Comparison of ENCODE assay signal across 10 cellular contexts in the genomic region with DNA sequence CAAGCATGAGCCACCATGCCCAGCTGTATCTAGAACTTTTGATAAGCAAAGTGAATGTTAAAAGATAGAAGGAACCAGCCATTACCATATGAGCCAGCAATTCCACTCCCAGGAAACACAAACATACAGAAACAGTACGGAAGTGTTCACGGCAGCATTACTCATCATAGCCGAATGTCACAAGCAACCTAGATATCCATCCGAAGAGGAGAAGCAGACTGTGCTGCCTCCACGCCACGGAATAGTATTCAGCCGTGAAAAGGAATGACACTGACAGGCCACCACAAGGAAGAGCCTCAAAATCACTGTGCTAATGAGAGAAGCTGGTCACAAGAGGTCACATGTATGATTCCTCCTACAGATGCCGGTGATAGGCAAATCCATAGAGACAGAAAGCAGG. TPM values are rescaled to one million over a fixed set of nuclear protein-coding genes. Genes with fewer than 3 reads are reported as not detected.
DNase-seq lines count a peak whose midpoint lies in the region; ATAC-seq, FAIRE-seq and TF ChIP-seq lines count a peak whose summit lies in the region.
"Had no signal": no experiment of that assay in that cellular context is flagged by ENCODE, and none has a peak within 500 bp of the region (broad histone marks: within the 10 kb centered on the region; RNA-seq: fewer than 3 reads in every experiment).

No MANE protein-coding gene starts in this region.

- WGBS in H1 (ENCODE audit: extremely low coverage in 1 of 2, insufficient coverage in 1 of 2, insufficient read length in 1 of 2, insufficient replicate concordance in 2 of 2, low coverage in 1 of 2, low lambda C conversion rate in 2 of 2, missing lambda C conversion rate in 1 of 2), 2 experiments: 97% methylated on average over 8 of the region's 8 CpGs; no CpG with 5 or more reads in 1 of the 2 experiments

- H3K4ac ChIP-seq in H1 (replicated peaks; ENCODE audit: insufficient read length, low read depth, low read length): no peak overlapping the region

- H4K20me1 ChIP-seq in OCI-LY1 (ENCODE audit: insufficient read depth, low read length) (no peaks in the 10 kb centered on the region), H1 (replicated peaks in 1 of 2; ENCODE audit: control insufficient read depth in 1 of 2, insufficient read depth in 2 of 2, low read length in 2 of 2) (no peaks in the 10 kb centered on the region)

- H2AFZ ChIP-seq in OCI-LY1 (ENCODE audit: low read length): no peak overlapping the region
- no peak overlapping the region for H2AFZ ChIP-seq in H1 (ENCODE audit: low read length)

- no peak overlapping the region for H4K8ac ChIP-seq in H1 (ENCODE audit: extremely low read depth, insufficient read depth, low read length)

- no peak overlapping the region for H2BK120ac ChIP-seq in H1 (replicated peaks; ENCODE audit: low read depth, low read length)

- POLR2A ChIA-PET in H1 (lab: Charles Lee; ENCODE audit: partially characterized antibody): interaction anchor here (0.6 to 3.7 kb wide), 5 partner anchors 10 to 127 kb away, joined by 3 to 35 read pairs (median 3); partner anchors contain the start of genes ATF4 and RPL3

- TF ChIP-seq POLR2A in GM12891 (IDR thresholded peaks at IDR 0.05; ENCODE audit: low read depth, low read length) (no peak), H1 (IDR thresholded peaks at IDR 0.05; ENCODE audit: control extremely low read depth in 1 of 2, low read depth in 2 of 2, low read length in 2 of 2) (no peak)

- H3K56ac ChIP-seq in H1 (replicated peaks; ENCODE audit: insufficient read length, low read depth, low read length): no peak overlapping the region

- peak overlapping the region; percentile 99 for H3K27ac ChIP-seq in OCI-LY1 (ENCODE audit: low read depth, low read length, poor library complexity, severe bottlenecking)
- no peak overlapping the region for H3K27ac ChIP-seq in H1 (ENCODE audit: low read depth, low read length)
- peak overlapping the region; percentile 69 for H3K27ac ChIP-seq in neutrophil

- no peak overlapping the region for H2BK12ac ChIP-seq in H1 (ENCODE audit: low read depth, low read length)

- CTCF ChIA-PET in H1 (lab: Charles Lee; ENCODE audit: partially characterized antibody): interaction anchor here (0.8 to 4.3 kb wide), 6 partner anchors 9 to 75 kb away, joined by 3 to 32 read pairs (median 5); partner anchors contain the start of gene TAB1

- H3K79me2 ChIP-seq in OCI-LY1 (ENCODE audit: insufficient read depth, low read length) (no peaks in the 10 kb centered on the region), H1 (ENCODE audit: control insufficient read depth in 1 of 2, insufficient read depth in 2 of 2, low read length in 2 of 2) (no peaks in the 10 kb centered on the region)

- no peak overlapping the region for H2BK5ac ChIP-seq in H1 (ENCODE audit: low read depth, low read length)

- TF ChIP-seq RAD21 in H1 (IDR thresholded peaks at IDR 0.05 in 1 of 2, conservative IDR thresholded peaks at IDR 0.05 in 1 of 2; ENCODE audit: low read depth in 2 of 2, low read length in 2 of 2): no peak

- no peak for TF ChIP-seq EP300 in H1 (IDR thresholded peaks at IDR 0.05; ENCODE audit: borderline replicate concordance in 1 of 2, low read depth in 2 of 2, low read length in 2 of 2)

- no peaks in the 10 kb centered on the region for H3K79me1 ChIP-seq in H1 (ENCODE audit: low read depth, low read length)

- no peak for TF ChIP-seq CTCF in OCI-LY1 (IDR thresholded peaks at IDR 0.05; ENCODE audit: low read length)
- no peak for TF ChIP-seq CTCF in H1 (IDR thresholded peaks at IDR 0.05; ENCODE audit: control extremely low read depth in 1 of 3, insufficient read depth in 1 of 3, low read depth in 1 of 3, low read length in 3 of 3)
- no peak for TF ChIP-seq CTCF in neutrophil (IDR thresholded peaks at IDR 0.05)

- no peak for ATAC-seq in HG02642 (IDR thresholded peaks at IDR 0.05; ENCODE audit: poor library complexity, unreplicated experiment)

- H3K9me3 ChIP-seq in OCI-LY1 (ENCODE audit: low read length): no peaks in the 10 kb centered on the region
- no peaks in the 10 kb centered on the region for H3K9me3 ChIP-seq in H1 (ENCODE audit: insufficient read depth in 2 of 2, low read depth in 1 of 2, low read length in 1 of 2)
- no peaks in the 10 kb centered on the region for H3K9me3 ChIP-seq in neutrophil

- H4K91ac ChIP-seq in H1 (replicated peaks; ENCODE audit: insufficient read length, low read length): no peak overlapping the region

- no peak overlapping the region for H3K23ac ChIP-seq in H1 (ENCODE audit: insufficient read length)

- H2BK15ac ChIP-seq in H1 (ENCODE audit: low read length): peak overlapping the region; percentile 65; the same call in 1 of the 2 replicates

- H3K27me3 ChIP-seq in OCI-LY1 (ENCODE audit: insufficient read depth, low read length) (no peaks in the 10 kb centered on the region), H1 (replicated peaks in 1 of 4; ENCODE audit: control insufficient read depth in 3 of 4, extremely low read depth in 1 of 4, insufficient read depth in 3 of 4, low read length in 3 of 4) (peaks cover 0 to 3% (median 1%) of the 10 kb centered on the region in 4 experiments; a peak in 2 of 7 replicates), neutrophil (peaks cover 5% of the 10 kb centered on the region)

- H3K14ac ChIP-seq in H1 (ENCODE audit: insufficient read length): no peak overlapping the region

- no peak overlapping the region for H3K18ac ChIP-seq in H1 (ENCODE audit: extremely low read depth, low read length)

- H3K23me2 ChIP-seq in H1 (ENCODE audit: low read depth, low read length): peaks cover 4% of the 10 kb centered on the region; the same call in 1 of the 2 replicates

- peak overlapping the region; percentile 10; the same call in 1 of the 2 replicates for H3K9ac ChIP-seq in OCI-LY1 (ENCODE audit: low read length)
- no peak overlapping the region for H3K9ac ChIP-seq in H1 (replicated peaks in 1 of 4; ENCODE audit: extremely low read depth in 1 of 4, low read depth in 3 of 4, low read length in 3 of 4)

- no peak overlapping the region for H3K4me3 ChIP-seq in OCI-LY1 (ENCODE audit: low read depth, low read length, poor library complexity, severe bottlenecking)
- H3K4me3 ChIP-seq in H1 (ENCODE audit: extremely low read depth in 1 of 4, insufficient read depth in 2 of 4, low read depth in 3 of 4, low read length in 4 of 4): no peak overlapping the region
- no peak overlapping the region for H3K4me3 ChIP-seq in neutrophil (ENCODE audit: low read depth in 1 of 2, low read length in 1 of 2)

- H3K4me1 ChIP-seq in OCI-LY1 (ENCODE audit: insufficient read depth, low read length, severe bottlenecking) (peaks cover 85% of the 10 kb centered on the region), H1 (replicated peaks in 1 of 4; ENCODE audit: control insufficient read depth in 3 of 4, insufficient read depth in 4 of 4, low read length in 3 of 4) (peaks cover 0 to 8% (median 6%) of the 10 kb centered on the region in 4 experiments; a peak in 3 of 7 replicates), neutrophil (ENCODE audit: control insufficient read depth in 1 of 2, insufficient read depth in 1 of 2, low read depth in 1 of 2, low read length in 1 of 2) (peaks cover 11 to 25% of the 10 kb centered on the region in 2 experiments)

- H3K9me2 ChIP-seq in OCI-LY1 (ENCODE audit: low read depth, low read length): no peaks in the 10 kb centered on the region

- 0 out of 2 replicates have a peak, but pooled peaks cover under 1% of the 10 kb centered on the region for H3K36me3 ChIP-seq in OCI-LY1 (ENCODE audit: insufficient read depth, low read length)
- no peaks in the 10 kb centered on the region for H3K36me3 ChIP-seq in H1 (ENCODE audit: control insufficient read depth in 2 of 4, insufficient read depth in 4 of 4, low read length in 3 of 4)
- peaks cover 6% of the 10 kb centered on the region for H3K36me3 ChIP-seq in neutrophil

- H3F3A ChIP-seq in OCI-LY1 (ENCODE audit: insufficient read depth, low read length): peaks cover 19% of the 10 kb centered on the region

- H4K5ac ChIP-seq in H1 (ENCODE audit: insufficient read length, low read depth, low read length): no peak overlapping the region

- no peak overlapping the region for H2BK20ac ChIP-seq in H1 (ENCODE audit: low read length)

- DNase-seq in GM12891 (ENCODE audit: insufficient read length, low spot score) (no peak), H1 (ENCODE audit: low read depth in 1 of 2, low spot score in 2 of 2) (no peak), NCI-H146 (lab: John Stamatoyannopoulos, UW) (no peak), pons (ENCODE audit: low spot score) (no peak), mucosa of gallbladder (ENCODE audit: low spot score) (no peak)
- DNase-seq: amniotic stem cell; stimulated activated CD4-positive, alpha-beta T cell treated with anti-CD3 and anti-CD28 coated beads, Interleukin-1b, Interleukin-23, amount 100 ng/mL, for 48 hours had no signal

- H2AK5ac ChIP-seq in H1 (ENCODE audit: low read depth, low read length): peak overlapping the region; percentile 48; the same call in 1 of the 2 replicates

- H3K4me2 ChIP-seq in OCI-LY1 (ENCODE audit: low read length): no peak overlapping the region
- no peak overlapping the region for H3K4me2 ChIP-seq in H1 (ENCODE audit: insufficient read depth in 1 of 2, low read depth in 2 of 2, low read length in 2 of 2)

- FAIRE-seq in GM12891 (lab: Jason Lieb, UNC) (peak; percentile 85), H1 (lab: Jason Lieb, UNC) (no peak)

TF ChIP-seq in H1, 55 proteins besides CTCF, POLR2A, EP300 and RAD21 (continues in another document):
- no peak for TF ChIP-seq JUN (IDR thresholded peaks at IDR 0.05; ENCODE audit: low read depth, low read length)

RNA-seq across cellular contexts. Expression of gene MGAT3, which starts 17.6 kb away (rescaled TPM):
- 16.9 TPM for polyA plus RNA-seq in GM12891 (2012; ENCODE audit: low read depth, missing spikeins)
- 8.5 and 9.2 TPM in 2 replicates for total RNA-seq in H1 (2021; fragmentation: NEBNext Ultra II Directional; extraction: Animal tissue kit (Norgen Biotek cat#: 25700))
- 4.3 and 6.3 TPM in 2 replicates for polyA plus RNA-seq in H1 (2011; rRNA removed)
- 4.7 TPM for polyA plus RNA-seq in H1 (2011; cell fraction: cytosol; rRNA removed)
- polyA plus RNA-seq in H1 (2011; cell fraction: nucleus; rRNA removed): 6.4 TPM
- 6.4 to 8.6 TPM (median 7.1 TPM) in 4 replicates for polyA plus RNA-seq in H1 (2012, experiment 1 of 2)
- 5.9 TPM for polyA plus RNA-seq in H1 (2012, experiment 2 of 2)
- 5.5 TPM for polyA plus RNA-seq in H1 (2013, experiment 1 of 2)
- 5.2 TPM for polyA plus RNA-seq in H1 (2013, experiment 2 of 2)
- polyA minus RNA-seq in H1 (2011; rRNA and poly(A)+ RNA removed): 5.9 and 6.3 TPM in 2 replicates
- polyA minus RNA-seq in H1 (2011; cell fraction: cytosol; rRNA and poly(A)+ RNA removed): 7.0 TPM
- 4.2 TPM for polyA minus RNA-seq in H1 (2011; cell fraction: nucleus; rRNA and poly(A)+ RNA removed)
- 104 TPM for total RNA-seq in mucosa of gallbladder

RNA-seq across cellular contexts. Expression of gene TAB1, which starts 39.6 kb away (rescaled TPM):
- 8.7 TPM for polyA plus RNA-seq in GM12891 (2012; ENCODE audit: low read depth, missing spikeins)
- total RNA-seq in H1 (2021; fragmentation: NEBNext Ultra II Directional; extraction: Animal tissue kit (Norgen Biotek cat#: 25700)): 23.1 and 26.1 TPM in 2 replicates
- 38.0 and 77.1 TPM in 2 replicates for polyA plus RNA-seq in H1 (2011; rRNA removed)
- 41.7 TPM for polyA plus RNA-seq in H1 (2011; cell fraction: cytosol; rRNA removed)
- polyA plus RNA-seq in H1 (2011; cell fraction: nucleus; rRNA removed): 53.9 TPM
- polyA plus RNA-seq in H1 (2012, experiment 1 of 2): 17.0 to 29.1 TPM (median 26.8 TPM) in 4 replicates
- 22.4 TPM for polyA plus RNA-seq in H1 (2012, experiment 2 of 2)
- polyA plus RNA-seq in H1 (2013, experiment 1 of 2): 16.1 TPM
- 15.7 TPM for polyA plus RNA-seq in H1 (2013, experiment 2 of 2)
- polyA minus RNA-seq in H1 (2011; rRNA and poly(A)+ RNA removed): 22.1 and 25.9 TPM in 2 replicates
- 29.2 TPM for polyA minus RNA-seq in H1 (2011; cell fraction: cytosol; rRNA and poly(A)+ RNA removed)
- polyA minus RNA-seq in H1 (2011; cell fraction: nucleus; rRNA and poly(A)+ RNA removed): 18.2 TPM
- total RNA-seq in mucosa of gallbladder: 40.2 TPM

Comparison
In these comparisons a context has a peak if more than half of its experiments do, and no peak if none do; other contexts are left out.
1. RNA of gene MGAT3, which starts 17.6 kb away (total RNA-seq): 104 TPM in mucosa of gallbladder (single experiment); 8.5 to 9.2 TPM in H1; every median in the first group is over 10 times any median in the second.